Comparison of ENCODE assay signal across 9 cellular contexts in genomic region chr1:173637236-173638042, GRCh38. TPM values are rescaled to one million over a fixed set of nuclear protein-coding genes. Genes with fewer than 3 reads are reported as not detected.
A peak's percentile ranks its signal among the peaks of the same experiment; 100 is the strongest.
DNase-seq lines count a peak whose midpoint lies in the region; ATAC-seq, FAIRE-seq and TF ChIP-seq lines count a peak whose summit lies in the region.
"Not testable (repeated sequence)": the region's sequence is repeated elsewhere in the genome, so short reads cannot be mapped to it uniquely, and the experiment has no call there.
"Had no signal": no experiment of that assay in that cellular context is flagged by ENCODE, and none has a peak within 500 bp of the region (broad histone marks: within the 10 kb centered on the region; RNA-seq: fewer than 3 reads in every experiment).

No MANE protein-coding gene starts in this region.

- H3K36me3 ChIP-seq in GM23338 (ENCODE audit: insufficient read depth) (peaks cover 20% of the 10 kb centered on the region), H1 (ENCODE audit: control insufficient read depth in 2 of 4, insufficient read depth in 4 of 4, low read length in 3 of 4) (peaks cover 0 to 15% (median 2%) of the 10 kb centered on the region in 4 experiments; a peak in 5 of 8 replicates)
- not testable (repeated sequence) for H3K36me3 ChIP-seq in HUES64 (ENCODE audit: insufficient read depth, low read length); K562 (ENCODE audit: control insufficient read depth, insufficient read depth, low read length); mesodermal cell (ENCODE audit: control insufficient read depth, insufficient read depth, low read length); smooth muscle cell (ENCODE audit: low read depth)

- TF ChIP-seq EP300 in K562 (IDR thresholded peaks at IDR 0.05; ENCODE audit: low read length), result not testable (repeated sequence)
- TF ChIP-seq EP300 in H1 (IDR thresholded peaks at IDR 0.05; ENCODE audit: borderline replicate concordance in 1 of 2, low read depth in 2 of 2, low read length in 2 of 2), result peak in 1 of 2 experiments; percentile 6; a peak in 1 of 3 replicates

- H3K36me3 Mint-ChIP-seq in GM23338 (ENCODE audit: low read depth), result peaks cover 27% of the 10 kb centered on the region

- H3K4me1 ChIP-seq in GM23338 (ENCODE audit: insufficient read depth); HUES64 (ENCODE audit: insufficient read depth, low read length); K562 (replicated peaks in 1 of 2; ENCODE audit: control insufficient read depth in 2 of 2, insufficient read depth in 2 of 2, low read length in 2 of 2); H1 (replicated peaks in 1 of 4; ENCODE audit: control insufficient read depth in 3 of 4, insufficient read depth in 4 of 4, low read length in 3 of 4); mesodermal cell (ENCODE audit: control insufficient read depth, insufficient read depth, low read length, poor library complexity, severe bottlenecking): not testable (repeated sequence)
- peaks cover 45% of the 10 kb centered on the region for H3K4me1 ChIP-seq in smooth muscle cell (ENCODE audit: low read depth)

- WGBS in HUES64, result 93% methylated on average over 6 of the region's 6 CpGs
- 36% methylated on average over 6 of the region's 6 CpGs for WGBS in K562 (ENCODE audit: insufficient coverage, low coverage, missing lambda C conversion rate)
- WGBS in H1 (ENCODE audit: extremely low coverage in 1 of 2, insufficient coverage in 1 of 2, insufficient read length in 1 of 2, insufficient replicate concordance in 2 of 2, low coverage in 1 of 2, low lambda C conversion rate in 2 of 2, missing lambda C conversion rate in 1 of 2), 2 experiments, result 75% methylated on average over 6 of the region's 6 CpGs; no CpG with 5 or more reads in 1 of the 2 experiments
- 93 to 94% methylated on average over 4 to 5 of the region's 6 CpGs for WGBS in mesodermal cell (ENCODE audit: insufficient coverage in 2 of 2), 2 experiments
- WGBS in smooth muscle cell (ENCODE audit: low lambda C conversion rate), result 73% methylated on average over 6 of the region's 6 CpGs

- intact Hi-C loops in K562 (cut with micrococcal nuclease), result not testable (repeated sequence)

- H3K23ac ChIP-seq in H1 (ENCODE audit: insufficient read length), result not testable (repeated sequence)

- H4K20me1 ChIP-seq in GM23338 (replicated peaks; ENCODE audit: insufficient read depth); K562 (replicated peaks; ENCODE audit: control insufficient read depth, insufficient read depth, low read length); H1 (replicated peaks in 1 of 2; ENCODE audit: control insufficient read depth in 1 of 2, insufficient read depth in 2 of 2, low read length in 2 of 2); smooth muscle cell (ENCODE audit: low read depth): not testable (repeated sequence)

- peak overlapping the region; percentile 99; the same call in 1 of the 2 replicates for H2BK20ac ChIP-seq in H1 (ENCODE audit: low read length)

- not testable (repeated sequence) for H3K23me2 ChIP-seq in H1 (ENCODE audit: low read depth, low read length)

- peak overlapping the region; percentile 44 for H2BK120ac ChIP-seq in H1 (replicated peaks; ENCODE audit: low read depth, low read length)

- CTCF ChIA-PET in K562 (lab: Yijun Ruan, JAX; ENCODE audit: low intra/inter-chr PET ratio), result not testable (repeated sequence)
- CTCF ChIA-PET in H1 (lab: Charles Lee; ENCODE audit: partially characterized antibody), result interaction anchor here (1.0 to 2.4 kb wide), 2 partner anchors 206 to 207 kb away, joined by 5 to 6 read pairs; no protein-coding TSS in a partner anchor

- not testable (repeated sequence) for TF ChIP-seq POLR2A in K562 (conservative IDR thresholded peaks at IDR 0.05)
- TF ChIP-seq POLR2A in H1 (IDR thresholded peaks at IDR 0.05; ENCODE audit: control extremely low read depth in 1 of 2, low read depth in 2 of 2, low read length in 2 of 2), result peak in 1 of 2 experiments; percentile 68; a peak in 1 of 3 replicates

- H3K27me3 ChIP-seq in GM23338 (ENCODE audit: insufficient read depth); HUES64 (ENCODE audit: insufficient read depth, low read length); K562 (ENCODE audit: control insufficient read depth in 2 of 2, insufficient read depth in 2 of 2, low read length in 2 of 2); H1 (replicated peaks in 1 of 4; ENCODE audit: control insufficient read depth in 3 of 4, extremely low read depth in 1 of 4, insufficient read depth in 3 of 4, low read length in 3 of 4); smooth muscle cell (ENCODE audit: low read depth): not testable (repeated sequence)

- H3K18ac ChIP-seq in H1 (ENCODE audit: extremely low read depth, low read length), result peak overlapping the region; percentile 85

- not testable (repeated sequence) for H3F3A ChIP-seq in GM23338 (replicated peaks; ENCODE audit: low read depth)
- H3F3A ChIP-seq in smooth muscle cell (ENCODE audit: low read depth), result peaks cover 12% of the 10 kb centered on the region

- H3K56ac ChIP-seq in H1 (replicated peaks; ENCODE audit: insufficient read length, low read depth, low read length), result not testable (repeated sequence)

- H2BK12ac ChIP-seq in H1 (ENCODE audit: low read depth, low read length), result peak overlapping the region; percentile 97

- H3K4me3 ChIP-seq in GM23338, K562: not testable (repeated sequence)
- H3K4me3 ChIP-seq in HUES64 (ENCODE audit: low read length), result peak overlapping the region; percentile 31; the same call in 1 of the 2 replicates
- H3K4me3 ChIP-seq in H1 (ENCODE audit: extremely low read depth in 1 of 4, insufficient read depth in 2 of 4, low read depth in 3 of 4, low read length in 4 of 4), result peak overlapping the region; percentile 54 to 61 (median 58); a peak in 7 of 8 replicates
- H3K4me3 ChIP-seq in iPS-11a (ENCODE audit: low read depth, low read length), result peak overlapping the region; percentile 34
- H3K4me3 ChIP-seq in mesodermal cell (ENCODE audit: extremely low read depth, insufficient read depth, low read length, poor library complexity, severe bottlenecking), result peak overlapping the region; percentile 18
- peak overlapping the region; percentile 43 for H3K4me3 ChIP-seq in smooth muscle cell

- not testable (repeated sequence) for H2AFZ ChIP-seq in GM23338; H1 (ENCODE audit: low read length)
- H2AFZ ChIP-seq in K562 (ENCODE audit: low read depth, low read length) (peak overlapping the region; percentile 27; the same call in 1 of the 2 replicates), smooth muscle cell (ENCODE audit: low read depth) (peak overlapping the region; percentile 7)

- TF ChIP-seq RAD21 in K562 (CRISPR knock-in tag; conservative IDR thresholded peaks at IDR 0.05 in 1 of 2, IDR thresholded peaks at IDR 0.05 in 1 of 2); H1 (IDR thresholded peaks at IDR 0.05 in 1 of 2, conservative IDR thresholded peaks at IDR 0.05 in 1 of 2; ENCODE audit: low read depth in 2 of 2, low read length in 2 of 2): not testable (repeated sequence)

- H3K9me1 ChIP-seq in K562 (ENCODE audit: control insufficient read depth, insufficient read depth, low read length), result not testable (repeated sequence)

- not testable (repeated sequence) for H2BK15ac ChIP-seq in H1 (ENCODE audit: low read length)

- H2AK5ac ChIP-seq in H1 (ENCODE audit: low read depth, low read length), result peak overlapping the region; percentile 100

- BruUV-seq in K562 (replicated peaks; lab: Mats Ljungman, UMichigan), result not testable (repeated sequence)

- peaks cover 24% of the 10 kb centered on the region for H3K9me3 ChIP-seq in HUES64 (ENCODE audit: insufficient read depth, low read depth, low read length)
- H3K9me3 ChIP-seq in K562 (replicated peaks; ENCODE audit: control insufficient read depth, insufficient read depth, low read depth, low read length); H1 (ENCODE audit: insufficient read depth in 2 of 2, low read depth in 1 of 2, low read length in 1 of 2); smooth muscle cell (replicated peaks; ENCODE audit: low read depth): not testable (repeated sequence)
- H3K9me3 ChIP-seq in mesodermal cell (ENCODE audit: control insufficient read depth, low read length), result peaks cover 18% of the 10 kb centered on the region

- POLR2A ChIA-PET in K562 (lab: Yijun Ruan, JAX), result interaction anchor here (1.0 kb wide), 1 partner anchor 10 kb away, joined by 3 read pairs; no protein-coding TSS in a partner anchor
- POLR2A ChIA-PET in H1 (lab: Charles Lee; ENCODE audit: partially characterized antibody), result interaction anchor here (0.6 to 2.5 kb wide), 13 partner anchors 8 to 232 kb away, joined by 3 to 14 read pairs (median 4); partner anchors contain the start of genes GAS5, KLHL20 and ZBTB37

- H3K9me3 Mint-ChIP-seq in GM23338, result peaks cover 19% of the 10 kb centered on the region

- ATAC-seq in GM23338, K562: not testable (repeated sequence)

- H4K5ac ChIP-seq in H1 (ENCODE audit: insufficient read length, low read depth, low read length), result not testable (repeated sequence)

- peak overlapping the region; percentile 40 for H3K4ac ChIP-seq in H1 (replicated peaks; ENCODE audit: insufficient read length, low read depth, low read length)

- H4K8ac ChIP-seq in H1 (ENCODE audit: extremely low read depth, insufficient read depth, low read length), result peak overlapping the region; percentile 41; the same call in 1 of the 2 replicates

- H3K4me2 ChIP-seq in GM23338; K562 (ENCODE audit: insufficient read depth, low read length): not testable (repeated sequence)
- H3K4me2 ChIP-seq in H1 (ENCODE audit: insufficient read depth in 1 of 2, low read depth in 2 of 2, low read length in 2 of 2) (peak overlapping the region; percentile 48 to 73; a peak in 3 of 4 replicates), smooth muscle cell (peak overlapping the region; percentile 85)

- in situ Hi-C loops in K562 (cut with MboI), result not testable (repeated sequence)

- peak overlapping the region; percentile 89 for H3K27ac Mint-ChIP-seq in GM23338

- not testable (repeated sequence) for H3K79me1 ChIP-seq in H1 (ENCODE audit: low read depth, low read length)

- peak overlapping the region; percentile 99 for H2BK5ac ChIP-seq in H1 (ENCODE audit: low read depth, low read length)

- not testable (repeated sequence) for FAIRE-seq in K562 (lab: Jason Lieb, UNC)
- peak; percentile 98 for FAIRE-seq in H1 (lab: Jason Lieb, UNC)

- H3K27ac ChIP-seq in GM23338 (ENCODE audit: low read depth) (peak overlapping the region; percentile 35; the same call in 1 of the 2 replicates), HUES64 (ENCODE audit: low read depth, low read length) (peak overlapping the region; percentile 82; the same call in 1 of the 2 replicates), H1 (ENCODE audit: low read depth, low read length) (peak overlapping the region; percentile 96), smooth muscle cell (ENCODE audit: low read depth) (peak overlapping the region; percentile 99)
- not testable (repeated sequence) for H3K27ac ChIP-seq in K562 (ENCODE audit: extremely low read depth, low read depth, low read length); mesodermal cell (ENCODE audit: low read depth, low read length, severe bottlenecking)

- not testable (repeated sequence) for H3K27me3 Mint-ChIP-seq in GM23338 (ENCODE audit: insufficient read depth, low read depth, poor library complexity)

- peak overlapping the region; percentile 59 for H4K91ac ChIP-seq in H1 (replicated peaks; ENCODE audit: insufficient read length, low read length)

- DNase-seq in GM23338 (ENCODE audit: low spot score) (peak; percentile 13), H1 (ENCODE audit: low read depth in 1 of 2, low spot score in 2 of 2) (peak in 1 of 2 experiments; percentile 45)
- DNase-seq in K562 (ENCODE audit: extremely low read depth in 1 of 4, low spot score in 3 of 4); smooth muscle cell (lab: John Stamatoyannopoulos, UW; ENCODE audit: unreplicated experiment): not testable (repeated sequence)

- H3K14ac ChIP-seq in H1 (ENCODE audit: insufficient read length), result not testable (repeated sequence)

- TF ChIP-seq CTCF in GM23338 (conservative IDR thresholded peaks at IDR 0.05; ENCODE audit: low read depth in 2 of 2); K562 (IDR thresholded peaks at IDR 0.05 in 2 of 3, conservative IDR thresholded peaks at IDR 0.05 in 1 of 3; ENCODE audit: insufficient read depth in 2 of 3, low read depth in 1 of 3, low read length in 3 of 3); H1 (IDR thresholded peaks at IDR 0.05; ENCODE audit: control extremely low read depth in 1 of 3, insufficient read depth in 1 of 3, low read depth in 1 of 3, low read length in 3 of 3); smooth muscle cell (IDR thresholded peaks at IDR 0.05; ENCODE audit: borderline replicate concordance, insufficient read depth, poor library complexity, severe bottlenecking): not testable (repeated sequence)

- not testable (repeated sequence) for H3K79me2 ChIP-seq in GM23338 (replicated peaks; ENCODE audit: insufficient read depth); K562 (ENCODE audit: control insufficient read depth, insufficient read depth, low read length)
- H3K79me2 ChIP-seq in H1 (ENCODE audit: control insufficient read depth in 1 of 2, insufficient read depth in 2 of 2, low read length in 2 of 2) (peaks cover 0 to 41% of the 10 kb centered on the region in 2 experiments; a peak in 2 of 4 replicates), smooth muscle cell (ENCODE audit: low read depth) (peaks cover 36% of the 10 kb centered on the region)

- H3K9ac ChIP-seq in HUES64 (ENCODE audit: low read depth, low read length) (peak overlapping the region; percentile 44; the same call in 1 of the 2 replicates), H1 (replicated peaks in 1 of 4; ENCODE audit: extremely low read depth in 1 of 4, low read depth in 3 of 4, low read length in 3 of 4) (peak overlapping the region; percentile 87 to 98 (median 93)), smooth muscle cell (ENCODE audit: low read depth) (peak overlapping the region; percentile 90)
- H3K9ac ChIP-seq in K562 (ENCODE audit: insufficient read depth in 1 of 2, low read depth in 2 of 2, low read length in 2 of 2), result not testable (repeated sequence)

- H3K9me2 ChIP-seq in GM23338 (ENCODE audit: insufficient read depth), result not testable (repeated sequence)

- not testable (repeated sequence) for H3K4me1 Mint-ChIP-seq in GM23338

- H3K4me3 Mint-ChIP-seq in GM23338, result not testable (repeated sequence)

RNA-seq across cellular contexts. Expression of gene TEX50, which starts 2.3 kb away (rescaled TPM):
- total RNA-seq in GM23338 (2014; rRNA removed; shearing (Covaris generic)), result not detected in 2 replicates
- polyA plus RNA-seq in GM23338 (2016; fragmentation: Nextera tagmentation; extraction: Ambion mirVana) (not detected in 2 replicates), K562 (2011; rRNA removed) (not detected in 2 replicates), K562 (2014; fragmentation: Illumina TruSeq; extraction: Trizol) (not detected in 2 replicates), K562 (2014; fragmentation: Nextera tagmentation; extraction: Ambion mirVana) (not detected), K562 (2014; rRNA removed) (not detected in 2 replicates), H1 (2011; rRNA removed) (not detected in 2 replicates), smooth muscle cell (not detected in 2 replicates)
- not detected for polyA plus RNA-seq in HUES64 (2013, experiment 1 of 2)
- not detected for polyA plus RNA-seq in HUES64 (2013, experiment 2 of 2)
- not detected in 2 replicates for total RNA-seq in K562 (2011; cell fraction: chromatin; rRNA removed; ENCODE audit: low replicate concordance)
- not detected in 2 replicates for total RNA-seq in K562 (2011; cell fraction: nucleolus; rRNA removed)
- total RNA-seq in K562 (2011; cell fraction: nucleoplasm; rRNA removed), result not detected in 2 replicates
- total RNA-seq in K562 (2014; rRNA removed) (not detected in 2 replicates), K562 (2014; rRNA removed; fragmentation: Illumina TruSeq; extraction: Trizol) (not detected in 2 replicates), K562 (2015; rRNA removed; fragmentation: Illumina TruSeq; extraction: Trizol) (not detected in 2 replicates), K562 (2021) (not detected in 2 replicates), smooth muscle cell (0.49 TPM in 1 of 2 replicates, not detected in the other)
- polyA plus RNA-seq in K562 (2011; cell fraction: cytosol; rRNA removed), result not detected in 2 replicates
- polyA plus RNA-seq in K562 (2011; cell fraction: nucleus; rRNA removed), result not detected in 2 replicates
- polyA plus RNA-seq in K562 (2012), result not detected in 2 replicates
- not detected in 2 replicates for polyA minus RNA-seq in K562 (2011; rRNA and poly(A)+ RNA removed)
- not detected in 2 replicates for polyA minus RNA-seq in K562 (2011; cell fraction: cytosol; rRNA and poly(A)+ RNA removed)
- not detected in 2 replicates for polyA minus RNA-seq in K562 (2011; cell fraction: nucleus; rRNA and poly(A)+ RNA removed)
- total RNA-seq in H1 (2021; fragmentation: NEBNext Ultra II Directional; extraction: Animal tissue kit (Norgen Biotek cat#: 25700)), result not detected in 2 replicates
- polyA plus RNA-seq in H1 (2011; cell fraction: cytosol; rRNA removed), result not detected
- polyA plus RNA-seq in H1 (2011; cell fraction: nucleus; rRNA removed), result not detected
- not detected in 4 replicates for polyA plus RNA-seq in H1 (2012, experiment 1 of 2)
- polyA plus RNA-seq in H1 (2012, experiment 2 of 2), result not detected
- polyA plus RNA-seq in H1 (2013, experiment 1 of 2), result not detected
- not detected for polyA plus RNA-seq in H1 (2013, experiment 2 of 2)
- polyA minus RNA-seq in H1 (2011; rRNA and poly(A)+ RNA removed), result not detected in 2 replicates
- not detected for polyA minus RNA-seq in H1 (2011; cell fraction: cytosol; rRNA and poly(A)+ RNA removed)
- polyA minus RNA-seq in H1 (2011; cell fraction: nucleus; rRNA and poly(A)+ RNA removed), result not detected
- not detected for polyA plus RNA-seq in mesodermal cell (2013, experiment 1 of 2)
- polyA plus RNA-seq in mesodermal cell (2013, experiment 2 of 2), result not detected
- total RNA-seq: CD8-positive, alpha-beta memory T cell; PC-9 had no signal
- polyA plus RNA-seq: CD8-positive, alpha-beta memory T cell had no signal

RNA-seq across cellular contexts. Expression of gene ANKRD45, which starts 32.2 kb away (rescaled TPM):
- total RNA-seq in GM23338 (2014; rRNA removed; shearing (Covaris generic)), result 1.5 and 2.0 TPM in 2 replicates
- polyA plus RNA-seq in GM23338 (2016; fragmentation: Nextera tagmentation; extraction: Ambion mirVana) (1.0 and 2.3 TPM in 2 replicates), K562 (2011; rRNA removed) (0.21 and 0.66 TPM in 2 replicates), K562 (2014; fragmentation: Illumina TruSeq; extraction: Trizol) (0.14 TPM in 1 of 2 replicates, not detected in the other), K562 (2014; fragmentation: Nextera tagmentation; extraction: Ambion mirVana) (under 1 TPM; 0.10 to 0.29 TPM), K562 (2014; rRNA removed) (0.18 and 0.30 TPM in 2 replicates), H1 (2011; rRNA removed) (0.33 and 0.41 TPM in 2 replicates), smooth muscle cell (1.8 and 5.3 TPM in 2 replicates)
- 1.7 TPM for polyA plus RNA-seq in HUES64 (2013, experiment 1 of 2)
- polyA plus RNA-seq in HUES64 (2013, experiment 2 of 2), result 3.0 TPM
- 0.39 TPM in 1 of 2 replicates, not detected in the other for total RNA-seq in K562 (2011; cell fraction: chromatin; rRNA removed; ENCODE audit: low replicate concordance)
- total RNA-seq in K562 (2011; cell fraction: nucleolus; rRNA removed), result 0.17 TPM in 1 of 2 replicates, not detected in the other
- not detected in 2 replicates for total RNA-seq in K562 (2011; cell fraction: nucleoplasm; rRNA removed)
- total RNA-seq in K562 (2014; rRNA removed) (0.12 TPM in 1 of 2 replicates, not detected in the other), K562 (2014; rRNA removed; fragmentation: Illumina TruSeq; extraction: Trizol) (0.11 and 0.26 TPM in 2 replicates), K562 (2015; rRNA removed; fragmentation: Illumina TruSeq; extraction: Trizol) (0.11 and 0.49 TPM in 2 replicates), K562 (2021) (0.11 TPM in 1 of 2 replicates, not detected in the other), smooth muscle cell (0.72 TPM in 1 of 2 replicates, not detected in the other)
- 0.03 and 0.32 TPM in 2 replicates for polyA plus RNA-seq in K562 (2011; cell fraction: cytosol; rRNA removed)
- 0.09 and 0.27 TPM in 2 replicates for polyA plus RNA-seq in K562 (2011; cell fraction: nucleus; rRNA removed)
- polyA plus RNA-seq in K562 (2012), result 0.30 and 0.54 TPM in 2 replicates
- polyA minus RNA-seq in K562 (2011; rRNA and poly(A)+ RNA removed), result 0.33 TPM in 1 of 2 replicates, not detected in the other
- polyA minus RNA-seq in K562 (2011; cell fraction: cytosol; rRNA and poly(A)+ RNA removed), result not detected in 2 replicates
- 0.56 TPM in 1 of 2 replicates, not detected in the other for polyA minus RNA-seq in K562 (2011; cell fraction: nucleus; rRNA and poly(A)+ RNA removed)
- 2.3 and 2.8 TPM in 2 replicates for total RNA-seq in H1 (2021; fragmentation: NEBNext Ultra II Directional; extraction: Animal tissue kit (Norgen Biotek cat#: 25700))
- polyA plus RNA-seq in H1 (2011; cell fraction: cytosol; rRNA removed), result 0.80 TPM
- polyA plus RNA-seq in H1 (2011; cell fraction: nucleus; rRNA removed), result 0.10 TPM
- 1.0 to 2.7 TPM (median 1.7 TPM) in 4 replicates for polyA plus RNA-seq in H1 (2012, experiment 1 of 2)
- 0.68 TPM for polyA plus RNA-seq in H1 (2012, experiment 2 of 2)
- polyA plus RNA-seq in H1 (2013, experiment 1 of 2), result 1.7 TPM
- 1.6 TPM for polyA plus RNA-seq in H1 (2013, experiment 2 of 2)
- 0.60 and 1.0 TPM in 2 replicates for polyA minus RNA-seq in H1 (2011; rRNA and poly(A)+ RNA removed)
- polyA minus RNA-seq in H1 (2011; cell fraction: cytosol; rRNA and poly(A)+ RNA removed), result not detected
- 1.4 TPM for polyA minus RNA-seq in H1 (2011; cell fraction: nucleus; rRNA and poly(A)+ RNA removed)
- polyA plus RNA-seq in mesodermal cell (2013, experiment 1 of 2), result 1.00 TPM
- polyA plus RNA-seq in mesodermal cell (2013, experiment 2 of 2), result 1.3 TPM
- total RNA-seq: CD8-positive, alpha-beta memory T cell; PC-9 had no signal
- polyA plus RNA-seq: CD8-positive, alpha-beta memory T cell had no signal

RNA-seq across cellular contexts. Expression of gene SLC9C2, which starts 34.6 kb away (rescaled TPM):
- total RNA-seq in GM23338 (2014; rRNA removed; shearing (Covaris generic)), result 1.1 TPM in 1 of 2 replicates, not detected in the other
- polyA plus RNA-seq in GM23338 (2016; fragmentation: Nextera tagmentation; extraction: Ambion mirVana) (not detected in 2 replicates), K562 (2011; rRNA removed) (0.07 TPM in 1 of 2 replicates, not detected in the other), K562 (2014; fragmentation: Illumina TruSeq; extraction: Trizol) (not detected in 2 replicates), K562 (2014; fragmentation: Nextera tagmentation; extraction: Ambion mirVana) (under 1 TPM; 0.13 to 0.18 TPM), K562 (2014; rRNA removed) (0.05 TPM in 1 of 2 replicates, not detected in the other), H1 (2011; rRNA removed) (not detected in 2 replicates), smooth muscle cell (0.35 TPM in 1 of 2 replicates, not detected in the other)
- not detected for polyA plus RNA-seq in HUES64 (2013, experiment 1 of 2)
- not detected for polyA plus RNA-seq in HUES64 (2013, experiment 2 of 2)
- total RNA-seq in K562 (2011; cell fraction: chromatin; rRNA removed; ENCODE audit: low replicate concordance), result not detected in 2 replicates
- not detected in 2 replicates for total RNA-seq in K562 (2011; cell fraction: nucleolus; rRNA removed)
- total RNA-seq in K562 (2011; cell fraction: nucleoplasm; rRNA removed), result not detected in 2 replicates
- total RNA-seq in K562 (2014; rRNA removed) (0.37 TPM in 1 of 2 replicates, not detected in the other), K562 (2014; rRNA removed; fragmentation: Illumina TruSeq; extraction: Trizol) (0.11 and 0.29 TPM in 2 replicates), K562 (2015; rRNA removed; fragmentation: Illumina TruSeq; extraction: Trizol) (0.19 and 0.22 TPM in 2 replicates), K562 (2021) (not detected in 2 replicates), smooth muscle cell (not detected in 2 replicates)
- 0.13 TPM in 1 of 2 replicates, not detected in the other for polyA plus RNA-seq in K562 (2011; cell fraction: cytosol; rRNA removed)
- polyA plus RNA-seq in K562 (2011; cell fraction: nucleus; rRNA removed), result 0.06 TPM in 1 of 2 replicates, not detected in the other
- 0.12 and 0.42 TPM in 2 replicates for polyA plus RNA-seq in K562 (2012)
- polyA minus RNA-seq in K562 (2011; rRNA and poly(A)+ RNA removed), result 0.27 TPM in 1 of 2 replicates, not detected in the other
- not detected in 2 replicates for polyA minus RNA-seq in K562 (2011; cell fraction: cytosol; rRNA and poly(A)+ RNA removed)
- polyA minus RNA-seq in K562 (2011; cell fraction: nucleus; rRNA and poly(A)+ RNA removed), result 1.6 TPM in 1 of 2 replicates, not detected in the other
- not detected in 2 replicates for total RNA-seq in H1 (2021; fragmentation: NEBNext Ultra II Directional; extraction: Animal tissue kit (Norgen Biotek cat#: 25700))
- not detected for polyA plus RNA-seq in H1 (2011; cell fraction: cytosol; rRNA removed)
- not detected for polyA plus RNA-seq in H1 (2011; cell fraction: nucleus; rRNA removed)
- polyA plus RNA-seq in H1 (2012, experiment 1 of 2), result not detected in 4 replicates
- polyA plus RNA-seq in H1 (2012, experiment 2 of 2), result not detected
- not detected for polyA plus RNA-seq in H1 (2013, experiment 1 of 2)
- not detected for polyA plus RNA-seq in H1 (2013, experiment 2 of 2)
- polyA minus RNA-seq in H1 (2011; rRNA and poly(A)+ RNA removed), result not detected in 2 replicates
- not detected for polyA minus RNA-seq in H1 (2011; cell fraction: cytosol; rRNA and poly(A)+ RNA removed)
- not detected for polyA minus RNA-seq in H1 (2011; cell fraction: nucleus; rRNA and poly(A)+ RNA removed)
- not detected for polyA plus RNA-seq in mesodermal cell (2013, experiment 1 of 2)
- polyA plus RNA-seq in mesodermal cell (2013, experiment 2 of 2), result not detected
- total RNA-seq: CD8-positive, alpha-beta memory T cell; PC-9 had no signal
- polyA plus RNA-seq: CD8-positive, alpha-beta memory T cell had no signal
